In genomic region chr3:178987745-178988144, GRCh38 we compare ENCODE assay signal across 24 cellular contexts.
"Had no signal": no experiment of that assay in that cellular context is flagged by ENCODE, and none has a peak within 500 bp of the region (broad histone marks: within the 10 kb centered on the region; RNA-seq: fewer than 3 reads in every experiment).

No MANE protein-coding gene starts in this region.

- H3K36me3 ChIP-seq: esophagus squamous epithelium, neural progenitor cell, pancreas, transverse colon had no signal

- ATAC-seq: effector memory CD8-positive, alpha-beta T cell; gastroesophageal sphincter; left lobe of liver; natural killer cell treated with Interleukin-12 subunit alpha and Interleukin-12 subunit beta and Interleukin-15 and Interleukin-18, amount 100 ng/mL, for 72 hours; pancreas; right cardiac atrium; stimulated activated memory B cell treated with anti-CD40 and anti-IgM and Interleukin-4, amounts not matched to agents 10 μg/mL and 1 μg/mL and 100 μg/mL, for 72 hours; stimulated activated naive CD8-positive, alpha-beta T cell treated with anti-CD3 and anti-CD28 coated beads, Interleukin-15, amount 100 ng/mL, for 72 hours had no signal

- H3K9ac ChIP-seq: neural progenitor cell had no signal

- H3K4me3 Mint-ChIP-seq: dendritic cell treated with granulocyte-macrophage colony-stimulating factor and Interleukin-4, amounts not matched to agents 40 ng/mL and 50 ng/mL, for 4 days; effector memory CD8-positive, alpha-beta T cell; mesothelial cell of epicardium; natural killer cell treated with Interleukin-12 subunit alpha and Interleukin-12 subunit beta and Interleukin-15 and Interleukin-18, amount 100 ng/mL, for 72 hours; neural progenitor cell; stimulated activated memory B cell treated with anti-CD40 and anti-IgM and Interleukin-4, amounts not matched to agents 10 μg/mL and 1 μg/mL and 100 μg/mL, for 72 hours; stimulated activated naive CD8-positive, alpha-beta T cell treated with anti-CD3 and anti-CD28 coated beads, Interleukin-15, amount 100 ng/mL, for 72 hours had no signal

- H3K4me3 ChIP-seq: esophagus squamous epithelium, gastroesophageal sphincter, neural progenitor cell, pancreas, thoracic aorta, transverse colon had no signal

- H3K4me2 ChIP-seq: neural progenitor cell had no signal

- H3K36me3 Mint-ChIP-seq: neural progenitor cell had no signal

- H2AFZ ChIP-seq: neural progenitor cell had no signal

- H3K4me1 Mint-ChIP-seq: mesothelial cell of epicardium; neural progenitor cell; stimulated activated memory B cell treated with anti-CD40 and anti-IgM and Interleukin-4, amounts not matched to agents 10 μg/mL and 1 μg/mL and 100 μg/mL, for 72 hours had no signal

- H3K27me3 Mint-ChIP-seq: dendritic cell treated with granulocyte-macrophage colony-stimulating factor and Interleukin-4, amounts not matched to agents 40 ng/mL and 50 ng/mL, for 4 days; effector memory CD8-positive, alpha-beta T cell; natural killer cell treated with Interleukin-12 subunit alpha and Interleukin-12 subunit beta and Interleukin-15 and Interleukin-18, amount 100 ng/mL, for 72 hours; progenitor cell of endocrine pancreas; stimulated activated memory B cell treated with anti-CD40 and anti-IgM and Interleukin-4, amounts not matched to agents 10 μg/mL and 1 μg/mL and 100 μg/mL, for 72 hours; stimulated activated naive CD8-positive, alpha-beta T cell treated with anti-CD3 and anti-CD28 coated beads, Interleukin-15, amount 100 ng/mL, for 72 hours had no signal

- H3K4me1 ChIP-seq: esophagus squamous epithelium, gastroesophageal sphincter, pancreas, transverse colon had no signal

- H3K27ac Mint-ChIP-seq: dendritic cell treated with granulocyte-macrophage colony-stimulating factor and Interleukin-4, amounts not matched to agents 40 ng/mL and 50 ng/mL, for 4 days; effector memory CD8-positive, alpha-beta T cell; mesothelial cell of epicardium; natural killer cell treated with Interleukin-12 subunit alpha and Interleukin-12 subunit beta and Interleukin-15 and Interleukin-18, amount 100 ng/mL, for 72 hours; neural progenitor cell; progenitor cell of endocrine pancreas; stimulated activated memory B cell treated with anti-CD40 and anti-IgM and Interleukin-4, amounts not matched to agents 10 μg/mL and 1 μg/mL and 100 μg/mL, for 72 hours; stimulated activated naive CD8-positive, alpha-beta T cell treated with anti-CD3 and anti-CD28 coated beads, Interleukin-15, amount 100 ng/mL, for 72 hours had no signal

- H3K9me3 ChIP-seq: pancreas had no signal

- H3K27ac ChIP-seq: esophagus squamous epithelium, gastroesophageal sphincter, neural progenitor cell, pancreas, thoracic aorta, transverse colon had no signal

- DNase-seq: effector memory CD8-positive, alpha-beta T cell; esophagus squamous epithelium; foreskin fibroblast; glutamatergic neuron; islet precursor cell; mammary epithelial cell; nucleus accumbens; pancreas; right cardiac atrium; stimulated activated CD4-positive, alpha-beta T cell treated with anti-CD3 and anti-CD28 coated beads, Interleukin-15, amount 100 ng/mL, for 24 hours; stimulated activated CD4-positive, alpha-beta T cell treated with anti-CD3 and anti-CD28 coated beads, Interleukin-1b, Interleukin-23, amount 100 ng/mL, for 48 hours; stimulated activated CD4-positive, alpha-beta T cell treated with anti-CD3 and anti-CD28 coated beads, Interleukin-4, amount 100 ng/mL, for 24 hours; stimulated activated naive CD8-positive, alpha-beta T cell treated with anti-CD3 and anti-CD28 coated beads, Interleukin-15, amount 100 ng/mL, for 72 hours; substantia nigra; transverse colon had no signal

- H3K27me3 ChIP-seq: esophagus squamous epithelium, gastroesophageal sphincter, neural progenitor cell, pancreas, transverse colon had no signal
